In the genomic region with DNA sequence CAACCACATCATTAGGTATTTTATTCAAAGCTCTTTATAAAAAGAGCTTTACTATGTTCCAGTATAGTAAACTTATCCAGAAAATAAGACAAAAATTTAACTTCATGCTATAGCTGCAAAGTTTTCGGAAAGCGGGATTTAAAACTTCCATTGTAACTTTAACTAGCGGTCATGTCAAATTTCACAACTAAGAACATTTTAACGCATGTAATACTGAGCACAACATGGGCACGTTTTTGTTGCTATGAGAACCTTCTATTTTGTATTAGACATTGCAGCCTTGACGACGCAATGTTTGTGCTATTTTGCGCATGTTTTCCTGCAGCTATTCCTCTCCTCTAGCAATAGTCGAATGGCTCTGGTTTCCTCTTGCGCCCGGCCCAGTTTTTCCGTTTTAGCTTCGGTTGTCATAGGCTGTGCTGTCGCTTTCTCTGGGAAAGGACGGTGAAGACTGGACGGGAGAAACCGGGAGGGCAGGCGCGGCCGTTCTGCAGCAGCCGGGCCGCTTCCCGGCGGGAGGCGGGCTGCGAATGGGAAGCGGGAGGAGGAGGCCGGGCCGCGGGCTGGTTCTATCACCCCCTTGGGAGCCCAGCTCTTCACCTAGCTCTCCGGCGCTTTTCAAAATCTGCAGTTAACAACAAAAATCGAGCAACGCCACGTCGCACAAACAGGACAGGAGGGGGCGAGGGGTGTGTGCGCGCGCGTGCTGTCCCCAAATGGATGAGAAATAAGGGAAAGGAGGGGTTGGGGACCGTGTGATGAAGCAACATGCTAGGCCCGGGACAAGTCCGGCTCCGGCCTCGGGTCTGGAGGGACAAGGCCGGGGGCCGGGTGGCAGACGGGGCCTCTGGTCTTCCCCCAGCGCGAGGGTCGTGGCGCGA, we compare ENCODE assay signal across 8 cellular contexts.
DNase-seq lines count a peak whose midpoint lies in the region; ATAC-seq and TF ChIP-seq lines count a peak whose summit lies in the region.

No MANE protein-coding gene starts in this region.

- TF ChIP-seq CTCF in AG09319 (IDR thresholded peaks at IDR 0.05; ENCODE audit: low read depth, low read length) = no peak; the same call in none of the 2 replicates
- peak in 9 of 56 donors; percentile 2 to 19 (median 9) for TF ChIP-seq CTCF in dorsolateral prefrontal cortex (IDR thresholded peaks at IDR 0.05 in 54 of 56, conservative IDR thresholded peaks at IDR 0.05 in 2 of 56; ENCODE audit: low read depth in 1 of 56, partially characterized antibody in 56 of 56)
- TF ChIP-seq CTCF in lower lobe of right lung (IDR thresholded peaks at IDR 0.05) = no peak

- intact Hi-C loops in dorsolateral prefrontal cortex (cut with DNase I) (loop anchor here (1.0 to 5.0 kb wide), 7 partner anchors 47 to 317 kb away; a partner anchor contains a TSS), lower lobe of right lung (cut with DNase I) (no loop called here)

- peaks cover 28% of the 10 kb centered on the region for H3K4me1 ChIP-seq in lower lobe of right lung

- H3K27ac ChIP-seq in dorsolateral prefrontal cortex (peak overlapping the region; percentile 89 to 100 (median 100)), lower lobe of right lung (peak overlapping the region; percentile 100)

- DNase-seq in AG09319 (ENCODE audit: extremely low read depth, low read depth) (peak; percentile 80), NCI-H446 (lab: John Stamatoyannopoulos, UW) (peak; percentile 77 to 80), dorsolateral prefrontal cortex (peak; percentile 52 to 83 (median 71)), lower lobe of right lung (peak; percentile 84)
- peak; percentile 75 for DNase-seq in activated CD4-positive, alpha-beta T cell treated with anti-CD3 and anti-CD28 coated beads, Interleukin-2, amount 50 U/mL, for 1 hour
- DNase-seq in stimulated activated CD4-positive, alpha-beta T cell treated with anti-CD3 and anti-CD28 coated beads, TNF-alpha, amount 100 ng/mL, for 48 hours (ENCODE audit: low read depth in 3 of 3) = peak; percentile 17 to 35 (median 20)

- no peaks in the 10 kb centered on the region for H3K36me3 ChIP-seq in lower lobe of right lung

- H3K9me3 ChIP-seq in lower lobe of right lung = no peaks in the 10 kb centered on the region

- H3K27me3 ChIP-seq in dorsolateral prefrontal cortex (no peaks in the 10 kb centered on the region), lower lobe of right lung (ENCODE audit: low read depth) (no peaks in the 10 kb centered on the region)

- peak; percentile 30 for ATAC-seq in GM19023 (IDR thresholded peaks at IDR 0.05; ENCODE audit: unreplicated experiment)
- peak; percentile 22 for ATAC-seq in HG03378 (IDR thresholded peaks at IDR 0.05; ENCODE audit: unreplicated experiment)
- peak; percentile 66 to 76 for ATAC-seq in lower lobe of right lung

- H3K4me3 ChIP-seq in dorsolateral prefrontal cortex = peak overlapping the region; percentile 50 to 89 (median 78)
- peak overlapping the region; percentile 67 for H3K4me3 ChIP-seq in lower lobe of right lung

Comparison
In these comparisons a context has a peak if more than half of its experiments do, and no peak if none do; other contexts are left out.
1. Peak in every context shown above with its lines: DNase-seq, ATAC-seq, H3K4me3 ChIP-seq and H3K27ac ChIP-seq.
2. DNase-seq: peak in every context shown above with its lines; median percentile 84 in lower lobe of right lung; 80 in AG09319; 78 in NCI-H446; 75 in activated CD4-positive, alpha-beta T cell treated with anti-CD3 and anti-CD28 coated beads, Interleukin-2, amount 50 U/mL, for 1 hour; 71 in dorsolateral prefrontal cortex; 20 in stimulated activated CD4-positive, alpha-beta T cell treated with anti-CD3 and anti-CD28 coated beads, TNF-alpha, amount 100 ng/mL, for 48 hours.